Comparison of ENCODE assay signal across 1 cellular context in genomic region chrX:14964500-14964899, GRCh38.
TF ChIP-seq lines count a peak whose summit lies in the region.

No MANE protein-coding gene starts in this region.

TF ChIP-seq in IMR-90, 13 proteins besides CTCF, POLR2A, EP300 and RAD21 (continued from another document):
- TF ChIP-seq ELK1 (IDR thresholded peaks at IDR 0.05; ENCODE audit: borderline replicate concordance, low read depth, low read length) = no peak
- no peak for TF ChIP-seq CHD1 (IDR thresholded peaks at IDR 0.05; ENCODE audit: low read depth, low read length)
- no peak for TF ChIP-seq FOS (IDR thresholded peaks at IDR 0.05; ENCODE audit: low read depth, low read length)
- TF ChIP-seq MAZ (IDR thresholded peaks at IDR 0.05; ENCODE audit: borderline replicate concordance, low read depth, low read length) = no peak
- TF ChIP-seq MAFK (IDR thresholded peaks at IDR 0.05; ENCODE audit: low read depth, low read length) = no peak
- TF ChIP-seq RFX5 (IDR thresholded peaks at IDR 0.05; ENCODE audit: low read depth, low read length) = no peak
- TF ChIP-seq RCOR1 (IDR thresholded peaks at IDR 0.05; ENCODE audit: insufficient replicate concordance, low read length) = no peak
- no peak for TF ChIP-seq USF2 (IDR thresholded peaks at IDR 0.05; ENCODE audit: low read depth, low read length)
